32 cellular contexts compared by ENCODE assay signal in the genomic region with DNA sequence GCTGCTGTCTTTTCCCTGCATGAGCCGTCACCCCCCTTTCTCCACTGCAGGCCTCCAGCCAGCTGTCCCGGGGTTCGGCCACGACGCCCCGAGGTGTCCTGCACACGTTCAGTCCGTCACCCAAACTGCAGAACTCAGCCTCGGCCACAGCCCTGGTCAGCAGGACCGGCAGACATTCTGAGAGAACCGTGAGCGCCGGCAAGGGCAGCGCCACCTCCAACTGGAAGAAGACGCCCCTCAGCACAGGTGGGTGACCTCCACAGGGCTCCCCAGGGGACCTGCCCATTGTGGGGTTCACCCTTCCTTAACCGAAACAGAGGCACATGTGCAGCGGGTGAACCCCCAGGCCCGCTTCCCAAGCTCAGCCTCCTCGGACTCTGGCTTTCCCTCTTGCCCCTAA. TPM values are rescaled to one million over a fixed set of nuclear protein-coding genes. Genes with fewer than 3 reads are reported as not detected.
"Had no signal": no experiment of that assay in that cellular context is flagged by ENCODE, and none has a peak within 500 bp of the region (broad histone marks: within the 10 kb centered on the region; RNA-seq: fewer than 3 reads in every experiment).

No MANE protein-coding gene starts in this region.

- H2AFZ ChIP-seq: hepatocyte had no signal

- H3K4me3 ChIP-seq: heart right ventricle, hepatocyte, lower lobe of right lung, ovary, right atrium auricular region, sigmoid colon, stomach, testis, thyroid gland, transverse colon, upper lobe of left lung had no signal

- H3K4me2 ChIP-seq: hepatocyte had no signal

- ATAC-seq: heart right ventricle; left cardiac atrium; left lobe of liver; lower lobe of right lung; naive thymus-derived CD8-positive, alpha-beta T cell; stimulated activated memory B cell treated with anti-CD40 and anti-IgM and Interleukin-4, amounts not matched to agents 10 μg/mL and 1 μg/mL and 100 μg/mL, for 72 hours; stimulated activated naive CD8-positive, alpha-beta T cell treated with anti-CD3 and anti-CD28 coated beads, Interleukin-15, Interleukin-2, amounts not matched to agents 100 U/mL and 50 U/mL, for 24 hours had no signal

- H3K4me1 Mint-ChIP-seq: nephron; neural crest cell; stimulated activated memory B cell treated with anti-CD40 and anti-IgM and Interleukin-4, amounts not matched to agents 10 μg/mL and 1 μg/mL and 100 μg/mL, for 72 hours had no signal

- H3K27ac ChIP-seq: heart right ventricle, hepatocyte, lower lobe of right lung, neutrophil, ovary, right atrium auricular region, sigmoid colon, stomach, testis, transverse colon, upper lobe of left lung had no signal

- H3K4me1 ChIP-seq: heart right ventricle, lower lobe of right lung, right atrium auricular region, sigmoid colon, stomach, testis, transverse colon, upper lobe of left lung had no signal

- H3K9me3 ChIP-seq: heart right ventricle, lower lobe of right lung, neutrophil, ovary, right atrium auricular region, sigmoid colon, stomach, testis, thyroid gland, transverse colon, upper lobe of left lung had no signal

- H3K36me3 ChIP-seq: ovary had no signal

- H3K4me3 Mint-ChIP-seq: naive thymus-derived CD8-positive, alpha-beta T cell; nephron; stimulated activated memory B cell treated with anti-CD40 and anti-IgM and Interleukin-4, amounts not matched to agents 10 μg/mL and 1 μg/mL and 100 μg/mL, for 72 hours had no signal

- H3K9me3 Mint-ChIP-seq: naive thymus-derived CD8-positive, alpha-beta T cell; nephron; neural crest cell; stimulated activated memory B cell treated with anti-CD40 and anti-IgM and Interleukin-4, amounts not matched to agents 10 μg/mL and 1 μg/mL and 100 μg/mL, for 72 hours had no signal

- H3K27ac Mint-ChIP-seq: nephron; progenitor cell of endocrine pancreas; stimulated activated memory B cell treated with anti-CD40 and anti-IgM and Interleukin-4, amounts not matched to agents 10 μg/mL and 1 μg/mL and 100 μg/mL, for 72 hours had no signal

- H3K79me2 ChIP-seq: hepatocyte had no signal

- DNase-seq: heart right ventricle; islet precursor cell; kidney glomerular epithelial cell; left cardiac atrium; lower lobe of right lung; mammary epithelial cell; mesenchymal stem cell; occipital lobe; ovary; sigmoid colon; small intestine; stimulated activated CD4-positive, alpha-beta T cell treated with anti-CD3 and anti-CD28 coated beads, Interleukin-1b, Interleukin-23, amount 100 ng/mL, for 48 hours; stimulated activated CD4-positive, alpha-beta T cell treated with anti-CD3 and anti-CD28 coated beads, Interleukin-2, amount 100 ng/mL, for 48 hours; stimulated activated CD4-positive, alpha-beta T cell treated with anti-CD3 and anti-CD28 coated beads, Interleukin-4, amount 100 ng/mL, for 4 hours; stimulated activated CD8-positive, alpha-beta memory T cell treated with anti-CD3 and anti-CD28 coated beads, Interleukin-4, amount 100 ng/mL, for 48 hours; stimulated activated naive CD8-positive, alpha-beta T cell treated with anti-CD3 and anti-CD28 coated beads, Interleukin-15, Interleukin-2, amounts not matched to agents 100 U/mL and 50 U/mL, for 24 hours; stomach; testis; thyroid gland; transverse colon had no signal

- H3K27me3 ChIP-seq: heart right ventricle, hepatocyte, neutrophil, ovary, right atrium auricular region, sigmoid colon, stomach, testis, thyroid gland, transverse colon, upper lobe of left lung had no signal

- FAIRE-seq: small intestine, urothelium cell line had no signal

- H3K27me3 Mint-ChIP-seq: naive thymus-derived CD8-positive, alpha-beta T cell; progenitor cell of endocrine pancreas; stimulated activated memory B cell treated with anti-CD40 and anti-IgM and Interleukin-4, amounts not matched to agents 10 μg/mL and 1 μg/mL and 100 μg/mL, for 72 hours had no signal

RNA-seq across cellular contexts. Expression of gene CILP2, which starts 35.8 kb away (rescaled TPM):
- total RNA-seq: pulmonary artery endothelial cell had no signal
